ENCODE assay signal across 14 cellular contexts in genomic region chr5:92969191-92969780, GRCh38.
DNase-seq lines count a peak whose midpoint lies in the region; ATAC-seq, FAIRE-seq and TF ChIP-seq lines count a peak whose summit lies in the region.
"Had no signal": no experiment of that assay in that cellular context is flagged by ENCODE, and none has a peak within 500 bp of the region (broad histone marks: within the 10 kb centered on the region; RNA-seq: fewer than 3 reads in every experiment).

No MANE protein-coding gene starts in this region.

- intact Hi-C loops in HepG2 (cut with micrococcal nuclease; ENCODE audit: unreplicated experiment) (no loop called here), right lobe of liver (cut with DNase I) (no loop called here), OCI-LY7 (cut with micrococcal nuclease; ENCODE audit: unreplicated experiment) (no loop called here)

- H3K27me3 ChIP-seq in HepG2 (ENCODE audit: control insufficient read depth in 1 of 2, insufficient read depth in 2 of 2, low read length in 2 of 2) (no peaks in the 10 kb centered on the region), right lobe of liver (no peaks in the 10 kb centered on the region)
- H3K27me3 ChIP-seq: SJSA1 had no signal

- no peak for TF ChIP-seq CTCF in HepG2 (CRISPR knock-in tag; IDR thresholded peaks at IDR 0.05)
- no peak for TF ChIP-seq CTCF in right lobe of liver (IDR thresholded peaks at IDR 0.05)
- TF ChIP-seq CTCF in fibroblast of pulmonary artery (IDR thresholded peaks at IDR 0.05; ENCODE audit: low read length, missing control alignments), result no peak
- TF ChIP-seq CTCF in OCI-LY7 (conservative IDR thresholded peaks at IDR 0.05; ENCODE audit: low read length), result no peak

- H3K9me2 ChIP-seq in OCI-LY7 (ENCODE audit: insufficient read depth, low read length), result no peaks in the 10 kb centered on the region

- H3K27ac ChIP-seq in HepG2 (ENCODE audit: extremely low read length, insufficient read depth, low read length) (peak overlapping the region; percentile 87), right lobe of liver (no peak overlapping the region), OCI-LY7 (ENCODE audit: low read depth, low read length, poor library complexity, severe bottlenecking) (no peak overlapping the region)
- H3K27ac ChIP-seq: SJSA1 had no signal

- TF ChIP-seq EP300 in HepG2 (IDR thresholded peaks at IDR 0.05; ENCODE audit: low read depth in 2 of 2, low read length in 2 of 2), result peak in 1 of 2 experiments; percentile 53; a peak in 1 of 4 replicates
- TF ChIP-seq EP300 in HepG2 (CRISPR knock-in tag; IDR thresholded peaks at IDR 0.05; ENCODE audit: borderline replicate concordance), result peak; percentile 58; the same call in 1 of the 2 replicates

- CTCF ChIA-PET in HepG2 (lab: Yijun Ruan, JAX; ENCODE audit: low intra/inter-chr PET ratio, low total read pairs) (no interaction called here), OCI-LY7 (lab: Charles Lee; ENCODE audit: unreplicated experiment) (no interaction called here)

- DNase-seq in HepG2 (ENCODE audit: low spot score), result peak; percentile 78
- DNase-seq in right lobe of liver, result no peak
- peak; percentile 6 for DNase-seq in fibroblast of pulmonary artery (ENCODE audit: low read depth)
- DNase-seq in pons (ENCODE audit: low spot score), result peak; percentile 63
- no peak for DNase-seq in OCI-LY7 (ENCODE audit: low spot score)
- no peak for DNase-seq in H54 (ENCODE audit: insufficient read length, low spot score)
- DNase-seq in activated CD4-positive, alpha-beta T cell treated with anti-CD3 and anti-CD28 coated beads, Interleukin-2, amount 50 U/mL, for 1 hour, result no peak
- DNase-seq: H7, NCI-H1417, NCI-H1930, NCI-H524 had no signal

- ATAC-seq in HepG2 (peak; percentile 76), right lobe of liver (no peak), HG03354 (IDR thresholded peaks at IDR 0.05; ENCODE audit: poor library complexity, severe bottlenecking, unreplicated experiment) (no peak)

- TF ChIP-seq POLR2A in HepG2 (IDR thresholded peaks at IDR 0.05; ENCODE audit: insufficient read depth in 1 of 2, low read depth in 2 of 2, low read length in 2 of 2) (no peak), right lobe of liver (IDR thresholded peaks at IDR 0.05) (no peak), H54 (IDR thresholded peaks at IDR 0.05; ENCODE audit: low read depth, low read length) (no peak)

- H3K36me3 ChIP-seq in HepG2 (replicated peaks in 1 of 2; ENCODE audit: control insufficient read depth in 1 of 2, insufficient read depth in 2 of 2, low read length in 2 of 2) (no peaks in the 10 kb centered on the region), right lobe of liver (no peaks in the 10 kb centered on the region), OCI-LY7 (ENCODE audit: insufficient read depth, low read length) (no peaks in the 10 kb centered on the region)
- H3K36me3 ChIP-seq: SJSA1 had no signal

- H3K9me3 ChIP-seq in HepG2 (ENCODE audit: low read length) (0 out of 2 replicates have a peak, but pooled peaks cover under 1% of the 10 kb centered on the region), right lobe of liver (no peaks in the 10 kb centered on the region), OCI-LY7 (ENCODE audit: low read length) (no peaks in the 10 kb centered on the region)
- H3K9me3 ChIP-seq: SJSA1 had no signal

- TSS peak; percentile 59 for BruUV-seq in HepG2 (replicated peaks; lab: Mats Ljungman, UMichigan)
- no TSS peak for BruUV-seq in OCI-LY7 (replicated peaks; lab: Mats Ljungman, UMichigan)

- in situ Hi-C loops in HepG2 (cut with HindIII; ENCODE audit: extremely low pct_ligation_motif_present, low pct_unique_long_range_greater_than_20kb), result no loop called here

- TF ChIP-seq RAD21 in HepG2 (CRISPR knock-in tag; IDR thresholded peaks at IDR 0.05), result no peak

- H4K20me1 ChIP-seq in HepG2 (ENCODE audit: insufficient read depth, low read length), result no peaks in the 10 kb centered on the region
- H4K20me1 ChIP-seq in OCI-LY7 (ENCODE audit: insufficient read depth, low read length), result no peaks in the 10 kb centered on the region

- H3K4me1 ChIP-seq in HepG2 (ENCODE audit: insufficient read depth, low read length), result peaks cover 59% of the 10 kb centered on the region
- no peaks in the 10 kb centered on the region for H3K4me1 ChIP-seq in right lobe of liver
- H3K4me1 ChIP-seq in OCI-LY7 (ENCODE audit: insufficient read depth, low read length, poor library complexity, severe bottlenecking), result no peaks in the 10 kb centered on the region
- H3K4me1 ChIP-seq: SJSA1 had no signal

- H3K79me2 ChIP-seq in HepG2 (ENCODE audit: insufficient read depth, low read length) (no peaks in the 10 kb centered on the region), OCI-LY7 (ENCODE audit: insufficient read depth, low read depth, low read length) (no peaks in the 10 kb centered on the region)

- POLR2A ChIA-PET in HepG2 (lab: Yijun Ruan, JAX), result interaction anchor here (1.0 to 3.8 kb wide), 6 partner anchors 24 to 614 kb away, joined by 3 to 34 read pairs (median 6); partner anchors contain the start of gene NR2F1
- POLR2A ChIA-PET in OCI-LY7 (lab: Charles Lee), result no interaction called here

- H3K9ac ChIP-seq in HepG2 (ENCODE audit: insufficient read depth, low read depth, low read length), result peak overlapping the region; percentile 60

- WGBS in HepG2 (ENCODE audit: low lambda C conversion rate), result 68% methylated on average over 5 of the region's 5 CpGs
- 65% methylated on average over 5 of the region's 5 CpGs for WGBS in right lobe of liver (ENCODE audit: insufficient coverage, low coverage, low lambda C conversion rate, missing lambda C conversion rate)

- FAIRE-seq in HepG2 (lab: Jason Lieb, UNC) (peak; percentile 44), H54 (lab: Jason Lieb, UNC) (no peak)
- FAIRE-seq: GM18507 had no signal

- H2AFZ ChIP-seq in HepG2 (ENCODE audit: low read length) (peak overlapping the region; percentile 32), OCI-LY7 (ENCODE audit: low read length) (no peak overlapping the region)

- H3K4me3 ChIP-seq in HepG2 (replicated peaks in 1 of 3; ENCODE audit: insufficient read depth in 1 of 3, low read depth in 2 of 3, low read length in 3 of 3) (no peak overlapping the region), right lobe of liver (no peak overlapping the region), fibroblast of pulmonary artery (replicated peaks; ENCODE audit: low read depth, low read length) (no peak overlapping the region), OCI-LY7 (ENCODE audit: low read depth, low read length, poor library complexity, severe bottlenecking) (no peak overlapping the region)
- H3K4me3 ChIP-seq: SJSA1 had no signal

- peak overlapping the region; percentile 15; the same call in 1 of the 2 replicates for H3K4me2 ChIP-seq in HepG2 (ENCODE audit: low read depth, low read length)
- no peak overlapping the region for H3K4me2 ChIP-seq in OCI-LY7 (ENCODE audit: low read length)

TF ChIP-seq in HepG2, 621 proteins besides CTCF, POLR2A, EP300 and RAD21 (continues in another document):
- TF ChIP-seq MZF1 (CRISPR knock-in tag; IDR thresholded peaks at IDR 0.05; ENCODE audit: borderline replicate concordance) (no peak), TOPORS (CRISPR knock-in tag; IDR thresholded peaks at IDR 0.05) (no peak), SUZ12 (IDR thresholded peaks at IDR 0.05; ENCODE audit: low read depth, low read length) (no peak), MTERF4 (CRISPR knock-in tag; IDR thresholded peaks at IDR 0.05) (no peak), ISX (CRISPR knock-in tag; conservative IDR thresholded peaks at IDR 0.05) (no peak), ZNF546 (CRISPR knock-in tag; conservative IDR thresholded peaks at IDR 0.05) (no peak), ZMAT5 (CRISPR knock-in tag; IDR thresholded peaks at IDR 0.05; ENCODE audit: borderline replicate concordance, low read depth) (no peak), ZNF672 (CRISPR knock-in tag; IDR thresholded peaks at IDR 0.05) (no peak)
- TF ChIP-seq, protein P1, sequence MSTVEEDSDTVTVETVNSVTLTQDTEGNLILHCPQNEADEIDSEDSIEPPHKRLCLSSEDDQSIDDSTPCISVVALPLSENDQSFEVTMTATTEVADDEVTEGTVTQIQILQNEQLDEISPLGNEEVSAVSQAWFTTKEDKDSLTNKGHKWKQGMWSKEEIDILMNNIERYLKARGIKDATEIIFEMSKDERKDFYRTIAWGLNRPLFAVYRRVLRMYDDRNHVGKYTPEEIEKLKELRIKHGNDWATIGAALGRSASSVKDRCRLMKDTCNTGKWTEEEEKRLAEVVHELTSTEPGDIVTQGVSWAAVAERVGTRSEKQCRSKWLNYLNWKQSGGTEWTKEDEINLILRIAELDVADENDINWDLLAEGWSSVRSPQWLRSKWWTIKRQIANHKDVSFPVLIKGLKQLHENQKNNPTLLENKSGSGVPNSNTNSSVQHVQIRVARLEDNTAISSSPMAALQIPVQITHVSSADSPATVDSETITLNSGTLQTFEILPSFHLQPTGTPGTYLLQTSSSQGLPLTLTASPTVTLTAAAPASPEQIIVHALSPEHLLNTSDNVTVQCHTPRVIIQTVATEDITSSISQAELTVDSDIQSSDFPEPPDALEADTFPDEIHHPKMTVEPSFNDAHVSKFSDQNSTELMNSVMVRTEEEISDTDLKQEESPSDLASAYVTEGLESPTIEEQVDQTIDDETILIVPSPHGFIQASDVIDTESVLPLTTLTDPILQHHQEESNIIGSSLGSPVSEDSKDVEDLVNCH (CRISPR knock-in tag; IDR thresholded peaks at IDR 0.05), result no peak
- TF ChIP-seq, protein P2, sequence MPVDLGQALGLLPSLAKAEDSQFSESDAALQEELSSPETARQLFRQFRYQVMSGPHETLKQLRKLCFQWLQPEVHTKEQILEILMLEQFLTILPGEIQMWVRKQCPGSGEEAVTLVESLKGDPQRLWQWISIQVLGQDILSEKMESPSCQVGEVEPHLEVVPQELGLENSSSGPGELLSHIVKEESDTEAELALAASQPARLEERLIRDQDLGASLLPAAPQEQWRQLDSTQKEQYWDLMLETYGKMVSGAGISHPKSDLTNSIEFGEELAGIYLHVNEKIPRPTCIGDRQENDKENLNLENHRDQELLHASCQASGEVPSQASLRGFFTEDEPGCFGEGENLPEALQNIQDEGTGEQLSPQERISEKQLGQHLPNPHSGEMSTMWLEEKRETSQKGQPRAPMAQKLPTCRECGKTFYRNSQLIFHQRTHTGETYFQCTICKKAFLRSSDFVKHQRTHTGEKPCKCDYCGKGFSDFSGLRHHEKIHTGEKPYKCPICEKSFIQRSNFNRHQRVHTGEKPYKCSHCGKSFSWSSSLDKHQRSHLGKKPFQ (CRISPR knock-in tag; IDR thresholded peaks at IDR 0.05; ENCODE audit: insufficient replicate concordance), result no peak

Comparison
In these comparisons a context has a peak if more than half of its experiments do, and no peak if none do; other contexts are left out.
1. DNase-seq: peak in HepG2 (single experiment), fibroblast of pulmonary artery (single experiment) and pons (single experiment); none in right lobe of liver (0 of 3), OCI-LY7 (single experiment), H54 (single experiment) and activated CD4-positive, alpha-beta T cell treated with anti-CD3 and anti-CD28 coated beads, Interleukin-2, amount 50 U/mL, for 1 hour (single experiment).